Comparison of ENCODE assay signal across 27 cellular contexts in the genomic region with DNA sequence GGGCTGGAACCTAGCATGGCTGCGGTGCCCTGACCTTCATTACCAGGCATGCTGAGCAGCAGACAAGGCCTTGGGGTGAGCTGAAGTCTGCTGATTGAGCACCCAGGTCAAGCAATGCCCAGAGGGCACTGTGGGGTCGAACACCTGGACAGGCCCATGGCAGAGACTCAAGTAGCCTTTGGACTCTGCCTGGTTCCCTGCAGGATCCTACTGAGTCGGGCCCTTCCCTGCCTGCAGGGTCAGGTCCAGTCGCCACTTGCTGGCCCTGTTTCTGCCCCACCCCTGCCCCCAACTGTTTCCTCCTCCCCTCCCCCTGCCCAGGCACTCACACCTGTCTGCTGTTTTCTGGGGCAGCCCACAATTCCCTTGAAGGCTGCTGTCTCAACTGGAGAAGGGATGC.
DNase-seq lines count a peak whose midpoint lies in the region; ATAC-seq, FAIRE-seq and TF ChIP-seq lines count a peak whose summit lies in the region.
"Had no signal": no experiment of that assay in that cellular context is flagged by ENCODE, and none has a peak within 500 bp of the region (broad histone marks: within the 10 kb centered on the region; RNA-seq: fewer than 3 reads in every experiment).

No MANE protein-coding gene starts in this region.

- DNase-seq in NCI-H748 (lab: John Stamatoyannopoulos, UW; ENCODE audit: unreplicated experiment): peak; percentile 0
- DNase-seq in NCI-H748 treated with DMSO at 0.1 percent for 48 hours (lab: John Stamatoyannopoulos, UW): no peak
- peak in 1 of 2 donors; percentile 24 for DNase-seq in left colon
- DNase-seq in mucosa of gallbladder (ENCODE audit: low spot score): peak; percentile 44
- peak; percentile 37 for DNase-seq in small intestine
- no peak for DNase-seq in NCI-H226
- no peak for DNase-seq in activated T-cell treated with anti-CD3 and anti-CD28 coated beads, Interleukin-2, amount 50 U/mL, for 1 hour
- no peak for DNase-seq in A673 (ENCODE audit: low spot score)
- DNase-seq: ACHN; AML-193; BE2C; CD4-positive, alpha-beta T cell; CD8-positive, alpha-beta memory T cell; DMS 273 treated with DMSO at 0.1 percent for 48 hours; DMS79; EL; GDM1; GM23248; H7; HCEC 1CT had no signal

- H3K4me3 ChIP-seq in small intestine (ENCODE audit: low read depth in 1 of 2, low read length in 2 of 2) (no peak overlapping the region), A673 (ENCODE audit: low read depth, low read length, poor library complexity, severe bottlenecking) (no peak overlapping the region)
- H3K4me3 ChIP-seq: BLaER1 treated with 17β-estradiol and CSF1 and Interleukin-3, amounts not matched to agents 10 nM and 100 nM; GM12878; GM23248 had no signal

- H3K4me1 ChIP-seq in small intestine (ENCODE audit: control insufficient read depth in 2 of 2, insufficient read depth in 1 of 2, low read depth in 1 of 2, low read length in 1 of 2) (no peaks in the 10 kb centered on the region), A673 (ENCODE audit: insufficient read depth, low read length, poor library complexity, severe bottlenecking) (no peaks in the 10 kb centered on the region)
- H3K4me1 ChIP-seq: BE2C; BLaER1 treated with 17β-estradiol and CSF1 and Interleukin-3, amounts not matched to agents 10 nM and 100 nM had no signal

- H3K36me3 ChIP-seq in small intestine (ENCODE audit: control insufficient read depth in 2 of 2, insufficient read depth in 2 of 2, low read length in 2 of 2): no peaks in the 10 kb centered on the region
- no peaks in the 10 kb centered on the region for H3K36me3 ChIP-seq in A673 (ENCODE audit: insufficient read depth, low read length, poor library complexity, severe bottlenecking)
- H3K36me3 ChIP-seq: BE2C; BLaER1 treated with 17β-estradiol and CSF1 and Interleukin-3, amounts not matched to agents 10 nM and 100 nM had no signal

- POLR2A ChIA-PET in A673 (lab: Charles Lee; ENCODE audit: low non-redundant PET): no interaction called here

- FAIRE-seq in small intestine (lab: Jason Lieb, UNC): no peak
- FAIRE-seq: A204.1, D721Med, GM12878, GM19239, H1 had no signal

- WGBS in small intestine, 3 donors: 36 to 70% (median 43%) methylated on average over 4 of the region's 4 CpGs

- TF ChIP-seq CTCF in A673 (conservative IDR thresholded peaks at IDR 0.05; ENCODE audit: low read depth, low read length): no peak

- intact Hi-C loops in left colon (cut with DNase I, micrococcal nuclease): no loop called here
- intact Hi-C loops in A673 (cut with micrococcal nuclease; ENCODE audit: unreplicated experiment): no loop called here

- ATAC-seq in left colon: peak; percentile 69
- ATAC-seq: GM12878 had no signal

- no TSS peak for BruUV-seq in A673 (replicated peaks; lab: Mats Ljungman, UMichigan)

- H3K27me3 ChIP-seq in small intestine (ENCODE audit: control insufficient read depth in 2 of 2, insufficient read depth in 2 of 2, low read length in 2 of 2) (no peaks in the 10 kb centered on the region), A673 (replicated peaks; ENCODE audit: insufficient read depth, low read depth, low read length, poor library complexity) (no peaks in the 10 kb centered on the region)
- H3K27me3 ChIP-seq: BE2C; BLaER1 treated with 17β-estradiol and CSF1 and Interleukin-3, amounts not matched to agents 10 nM and 100 nM had no signal

- no peaks in the 10 kb centered on the region for H3K9me3 ChIP-seq in small intestine (ENCODE audit: control insufficient read depth, low read depth)
- H3K9me3 ChIP-seq in A673 (ENCODE audit: low read depth, low read length, poor library complexity, severe bottlenecking): no peaks in the 10 kb centered on the region
- H3K9me3 ChIP-seq: BE2C had no signal

- H3K27ac ChIP-seq in small intestine (ENCODE audit: low read depth in 1 of 2, low read length in 1 of 2) (no peak overlapping the region), A673 (ENCODE audit: low read depth, low read length, poor library complexity, severe bottlenecking) (no peak overlapping the region)
- H3K27ac ChIP-seq: 22Rv1; BLaER1 treated with 17β-estradiol and CSF1 and Interleukin-3, amounts not matched to agents 10 nM and 100 nM; GM23248 had no signal

- CTCF ChIA-PET in A673 (lab: Charles Lee): no interaction called here

Comparison
In these comparisons a context has a peak if more than half of its experiments do, and no peak if none do; other contexts are left out.
1. DNase-seq: peak in NCI-H748 (single experiment), mucosa of gallbladder (single experiment) and small intestine (single experiment); none in NCI-H748 treated with DMSO at 0.1 percent for 48 hours (single experiment), NCI-H226 (single experiment), activated T-cell treated with anti-CD3 and anti-CD28 coated beads, Interleukin-2, amount 50 U/mL, for 1 hour (single experiment) and A673 (single experiment).